8 cellular contexts compared by ENCODE assay signal in genomic region chrX:106611682-106612402, GRCh38. TPM values are rescaled to one million over a fixed set of nuclear protein-coding genes. Genes with fewer than 3 reads are reported as not detected.
DNase-seq lines count a peak whose midpoint lies in the region; ATAC-seq and TF ChIP-seq lines count a peak whose summit lies in the region.

RADX (plus strand) TSS chrX:106611978; CDS start chrX:106612081, 103 bp downstream.

- DNase-seq in AG08395 (ENCODE audit: low spot score) (peak; percentile 69), NCI-H748 (lab: John Stamatoyannopoulos, UW; ENCODE audit: unreplicated experiment) (peak; percentile 92), epithelial cell of esophagus (ENCODE audit: low read depth) (peak; percentile 74)
- peak; percentile 83 for DNase-seq in activated CD8-positive, alpha-beta memory T cell treated with anti-CD3 and anti-CD28 coated beads, Interleukin-2, amount 50 U/mL, for 4 hours
- DNase-seq in stimulated activated CD8-positive, alpha-beta memory T cell treated with anti-CD3 and anti-CD28 coated beads, Interleukin-2, amount 100 ng/mL, for 1 hour (ENCODE audit: low read depth in 2 of 2), result peak; percentile 61 to 66

- no peaks in the 10 kb centered on the region for H3K9me3 ChIP-seq in mononuclear cell (ENCODE audit: low read depth, low read length)

- TF ChIP-seq CTCF in epithelial cell of esophagus (IDR thresholded peaks at IDR 0.05; ENCODE audit: insufficient read depth, low read depth, low read length, missing control alignments), result no peak

- H3K27me3 ChIP-seq in mononuclear cell (ENCODE audit: insufficient read depth, low read length), result no peaks in the 10 kb centered on the region

- no peaks in the 10 kb centered on the region for H3K4me1 ChIP-seq in mononuclear cell (ENCODE audit: insufficient read depth, low read length)

- peak; percentile 98 for ATAC-seq in GM18909 (IDR thresholded peaks at IDR 0.05; ENCODE audit: poor library complexity, unreplicated experiment)
- ATAC-seq in HG03108 (IDR thresholded peaks at IDR 0.05; ENCODE audit: unreplicated experiment), result peak; percentile 98

- peak within 1 kb of the TSS; percentile 58 for H3K4me3 ChIP-seq in epithelial cell of esophagus (ENCODE audit: low read length)
- H3K4me3 ChIP-seq in mononuclear cell (ENCODE audit: low read length), result peak within 1 kb of the TSS; percentile 56

RNA-seq across cellular contexts. Expression of gene RADX, which starts in this region (rescaled TPM):
- total RNA-seq in mononuclear cell, result 10.3 TPM

Comparison
In these comparisons a context has a peak if more than half of its experiments do, and no peak if none do; other contexts are left out.
1. Peak in every context shown above with its lines: DNase-seq, ATAC-seq and H3K4me3 ChIP-seq.